In the genomic region with DNA sequence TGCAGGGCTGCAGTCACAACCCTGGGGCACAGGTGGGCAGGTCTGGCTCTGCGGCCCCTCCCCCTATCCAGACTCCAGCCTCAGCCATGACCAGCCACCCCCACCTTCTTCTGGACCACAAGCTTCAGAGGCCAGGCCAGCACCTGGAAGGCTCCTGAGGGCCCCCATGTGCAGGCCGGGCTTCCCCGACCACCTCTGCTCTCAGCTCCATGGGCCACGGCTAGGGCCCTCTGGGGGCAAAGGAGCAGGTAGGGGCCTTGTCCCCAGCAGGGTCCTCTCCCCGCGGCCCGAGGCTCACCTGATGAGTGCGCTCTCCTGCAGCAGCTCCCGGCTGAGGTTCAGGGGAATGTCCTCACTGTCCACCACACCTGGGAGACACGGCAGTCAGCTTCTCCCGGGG, we compare ENCODE assay signal across 20 cellular contexts.
"Had no signal": no experiment of that assay in that cellular context is flagged by ENCODE, and none has a peak within 500 bp of the region (broad histone marks: within the 10 kb centered on the region; RNA-seq: fewer than 3 reads in every experiment).

No MANE protein-coding gene starts in this region.

- FAIRE-seq: bronchial epithelial cell, colon, keratinocyte had no signal

- H3K36me3 ChIP-seq: uterus had no signal

- H3K4me3 ChIP-seq: gastroesophageal sphincter, lung, mucosa of descending colon, spleen, uterus had no signal

- ATAC-seq: activated naive CD4-positive, alpha-beta T cell treated with anti-CD3 and anti-CD28 coated beads, Interleukin-2, amount 50 U/mL, for 72 hours; activated T-cell treated with anti-CD3 and anti-CD28 coated beads, Interleukin-2, amount 50 U/mL, for 4 hours; activated T-helper 17 cell treated with anti-CD3 and anti-CD28 coated beads, Interleukin-2, amount 50 U/mL, for 72 hours; gastroesophageal sphincter; left lobe of liver; mucosa of descending colon had no signal

- H3K9me3 ChIP-seq: gastroesophageal sphincter, mucosa of descending colon, spleen, uterus had no signal

- H3K27me3 ChIP-seq: gastroesophageal sphincter, spleen, uterus had no signal

- H3K27ac ChIP-seq: gastroesophageal sphincter, spleen, uterus had no signal

- H3K4me1 ChIP-seq: gastroesophageal sphincter, uterus had no signal

- DNase-seq: activated CD4-positive, alpha-beta memory T cell treated with anti-CD3 and anti-CD28 coated beads for 36 hours; activated CD4-positive, alpha-beta T cell treated with anti-CD3 and anti-CD28 coated beads, Interleukin-2, amount 10 ng/mL, durations not matched to agents 24 days and 14 days; activated CD4-positive, CD25-positive, alpha-beta regulatory T cell treated with anti-CD3 and anti-CD28 coated beads, Interleukin-2, amount 50 U/mL, for 72 hours; activated gamma-delta T cell treated with Interleukin-2 at 50 U/mL for 16 hours; activated T-cell treated with anti-CD3 and anti-CD28 coated beads, Interleukin-2, amount 50 U/mL, for 4 hours; effector CD8-positive, alpha-beta T cell; erythroblast; hippocampal formation; spleen; substantia nigra; uterus had no signal
